23 cellular contexts compared by ENCODE assay signal in the genomic region with DNA sequence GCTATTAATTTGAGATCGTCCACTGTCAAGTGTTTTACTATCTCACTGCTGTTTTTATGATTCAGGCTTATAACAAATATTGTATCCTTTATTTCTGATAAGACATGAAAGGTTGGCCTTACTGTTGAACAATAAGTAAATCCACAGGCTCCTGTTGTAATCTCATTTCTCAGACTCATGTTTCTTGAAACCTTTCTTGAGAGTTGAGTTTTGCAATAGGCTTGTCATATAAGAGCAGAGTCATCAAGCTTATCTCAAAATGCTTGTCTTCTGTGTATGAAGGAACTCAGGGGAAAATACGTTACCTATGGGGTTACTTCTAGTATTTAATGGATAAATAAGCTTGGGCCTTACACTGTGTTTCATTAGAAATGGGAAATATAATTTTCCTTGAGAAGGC. TPM values are rescaled to one million over a fixed set of nuclear protein-coding genes. Genes with fewer than 3 reads are reported as not detected.
"Had no signal": no experiment of that assay in that cellular context is flagged by ENCODE, and none has a peak within 500 bp of the region (broad histone marks: within the 10 kb centered on the region; RNA-seq: fewer than 3 reads in every experiment).

No MANE protein-coding gene starts in this region.

- H3K27ac ChIP-seq: coronary artery, gastroesophageal sphincter, hepatocyte, pancreas, thyroid gland, upper lobe of left lung, uterus had no signal

- DNase-seq: effector CD4-positive, alpha-beta T cell; glutamatergic neuron; left colon; mesendoderm; naive B cell; occipital lobe; pancreas; right cardiac atrium; stimulated activated CD4-positive, alpha-beta T cell treated with anti-CD3 and anti-CD28 coated beads, Interleukin-2, amount 100 ng/mL, for 48 hours; stimulated activated naive CD4-positive, alpha-beta T cell treated with Interleukin-2 at 50 U/mL for 16 hours; thyroid gland; upper lobe of left lung; uterus had no signal

- H3K36me3 ChIP-seq: pancreas, thyroid gland, upper lobe of left lung, uterus had no signal

- H3K4me3 ChIP-seq: coronary artery, gastroesophageal sphincter, hepatocyte, pancreas, smooth muscle cell, thyroid gland, upper lobe of left lung, uterus had no signal

- ATAC-seq: esophagus mucosa, gastroesophageal sphincter, left colon, pancreas, right cardiac atrium had no signal

- H3K4me1 ChIP-seq: gastroesophageal sphincter, pancreas, thyroid gland, upper lobe of left lung, uterus had no signal

- H3K9me3 ChIP-seq: gastroesophageal sphincter, pancreas, thyroid gland, upper lobe of left lung, uterus had no signal

RNA-seq across cellular contexts. Expression of a gene that starts 9.2 kb away (rescaled TPM):
- total RNA-seq: dermis microvascular lymphatic vessel endothelial cell, esophagus mucosa, fibroblast of lung, gastroesophageal sphincter, hepatocyte, left colon, liver, lung microvascular endothelial cell, occipital lobe, pancreas, progenitor cell of endocrine pancreas, right cardiac atrium, smooth muscle cell, thyroid gland, upper lobe of left lung, uterus had no signal
